ENCODE assay signal across 23 cellular contexts in genomic region chr3:197241173-197241572, GRCh38.
"Had no signal": no experiment of that assay in that cellular context is flagged by ENCODE, and none has a peak within 500 bp of the region (broad histone marks: within the 10 kb centered on the region; RNA-seq: fewer than 3 reads in every experiment).

No MANE protein-coding gene starts in this region.

- H3K27me3 ChIP-seq: heart right ventricle, right atrium auricular region, spleen, suprapubic skin, tibial artery had no signal

- H3K4me1 ChIP-seq: parathyroid adenoma, right atrium auricular region, tibial artery had no signal

- H3K4me3 ChIP-seq: heart right ventricle, right atrium auricular region, spleen, suprapubic skin, tibial artery had no signal

- H3K27ac ChIP-seq: heart right ventricle, parathyroid adenoma, right atrium auricular region, spleen, suprapubic skin, tibial artery, VCaP had no signal

- ATAC-seq: heart right ventricle, left colon had no signal

- H3K36me3 ChIP-seq: right atrium auricular region had no signal

- H3K9ac ChIP-seq: parathyroid adenoma had no signal

- H2AFZ ChIP-seq: parathyroid adenoma had no signal

- DNase-seq: activated CD4-positive, alpha-beta T cell treated with anti-CD3 and anti-CD28 coated beads for 4 hours; activated CD4-positive, alpha-beta T cell treated with anti-CD3 and anti-CD28 coated beads, Interleukin-2, amount 50 U/mL, for 4 hours; activated effector memory CD4-positive, alpha-beta T cell treated with anti-CD3 and anti-CD28 coated beads, Interleukin-2, amount 50 U/mL, for 16 hours; activated naive CD4-positive, alpha-beta T cell treated with anti-CD3 and anti-CD28 coated beads, Interleukin-2, amount 10 ng/mL, durations not matched to agents 7 days and 5 days; activated naive CD8-positive, alpha-beta T cell treated with anti-CD3 and anti-CD28 coated beads, Interleukin-2, amount 10 ng/mL, durations not matched to agents 7 days and 5 days; activated T-cell treated with anti-CD3 and anti-CD28 coated beads for 4 hours; amniotic stem cell; caudate nucleus; dermis blood vessel endothelial cell; effector CD4-positive, alpha-beta T cell; foreskin fibroblast; heart right ventricle; left colon; naive B cell; nucleus accumbens; spleen; stimulated activated naive CD4-positive, alpha-beta T cell; T-helper 1 cell; tibial artery had no signal
